Comparison of ENCODE assay signal across 17 cellular contexts in the genomic region with DNA sequence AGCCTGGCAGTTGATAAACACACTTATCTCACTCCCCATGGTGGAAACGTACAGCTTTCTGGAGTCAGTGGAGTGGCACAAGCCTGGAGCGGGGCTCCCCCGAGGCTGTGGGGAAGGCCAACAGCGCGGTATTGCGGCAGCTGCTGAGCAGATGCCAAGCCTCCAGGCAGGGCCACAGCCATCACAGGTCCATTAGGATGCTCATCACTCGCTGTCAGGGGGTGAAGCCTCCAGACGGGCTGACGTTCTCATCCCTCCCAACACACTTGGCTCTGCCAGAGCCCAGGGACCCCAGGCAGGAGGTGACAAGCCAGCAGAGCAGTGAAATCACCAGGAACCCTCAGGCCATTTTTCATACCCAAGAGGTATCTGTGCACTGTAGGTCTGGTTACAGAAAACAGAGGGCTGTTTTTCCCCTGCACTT.
DNase-seq lines count a peak whose midpoint lies in the region; ATAC-seq and TF ChIP-seq lines count a peak whose summit lies in the region.
"Had no signal": no experiment of that assay in that cellular context is flagged by ENCODE, and none has a peak within 500 bp of the region (broad histone marks: within the 10 kb centered on the region; RNA-seq: fewer than 3 reads in every experiment).

No MANE protein-coding gene starts in this region.

- H3K9me2 ChIP-seq in OCI-LY7 (ENCODE audit: insufficient read depth, low read length), result no peaks in the 10 kb centered on the region

- no peak overlapping the region for H2AFZ ChIP-seq in OCI-LY7 (ENCODE audit: low read length)

- POLR2A ChIA-PET in OCI-LY7 (lab: Charles Lee), result no interaction called here

- CTCF ChIA-PET in OCI-LY7 (lab: Charles Lee; ENCODE audit: unreplicated experiment), result no interaction called here

- intact Hi-C loops in OCI-LY7 (cut with micrococcal nuclease; ENCODE audit: unreplicated experiment), result no loop called here

- H3K4me1 ChIP-seq in OCI-LY7 (ENCODE audit: insufficient read depth, low read length, poor library complexity, severe bottlenecking), result no peaks in the 10 kb centered on the region
- H3K4me1 ChIP-seq: transverse colon had no signal

- H4K20me1 ChIP-seq in OCI-LY7 (ENCODE audit: insufficient read depth, low read length), result no peaks in the 10 kb centered on the region

- ATAC-seq in SK-N-SH treated with all-trans-retinoic acid at 6 μM for 48 hours (peak; percentile 49; the same call in 1 of the 3 replicates), HG03457 (IDR thresholded peaks at IDR 0.05; ENCODE audit: unreplicated experiment) (no peak), HG02970 (IDR thresholded peaks at IDR 0.05; ENCODE audit: low FRiP score, unreplicated experiment) (no peak)

- H3K4me2 ChIP-seq in OCI-LY7 (ENCODE audit: low read length), result no peak overlapping the region

- H3K9me3 ChIP-seq in OCI-LY7 (ENCODE audit: low read length), result no peaks in the 10 kb centered on the region
- H3K9me3 ChIP-seq: transverse colon had no signal

- no peaks in the 10 kb centered on the region for H3K36me3 ChIP-seq in OCI-LY7 (ENCODE audit: insufficient read depth, low read length)
- H3K36me3 ChIP-seq: transverse colon had no signal

- H3K27ac ChIP-seq in OCI-LY7 (ENCODE audit: low read depth, low read length, poor library complexity, severe bottlenecking), result no peak overlapping the region
- H3K27ac ChIP-seq: C4-2B, transverse colon had no signal

- TF ChIP-seq CTCF in OCI-LY7 (conservative IDR thresholded peaks at IDR 0.05; ENCODE audit: low read length), result no peak

- H3K4me3 ChIP-seq in OCI-LY7 (ENCODE audit: low read depth, low read length, poor library complexity, severe bottlenecking), result no peak overlapping the region
- H3K4me3 ChIP-seq: transverse colon had no signal

- DNase-seq in NCI-H2227 (lab: John Stamatoyannopoulos, UW; ENCODE audit: unreplicated experiment), result peak; percentile 51
- no peak for DNase-seq in NCI-H2227 treated with DMSO at 0.1 percent for 48 hours (lab: John Stamatoyannopoulos, UW)
- peak in 30 of 51 donors; percentile 0 to 62 (median 14) for DNase-seq in hypothalamus (lab: John Stamatoyannopoulos, UW)
- DNase-seq in superior temporal gyrus (ENCODE audit: extremely low spot score), result peak; percentile 65
- no peak for DNase-seq in OCI-LY7 (ENCODE audit: low spot score)
- DNase-seq: activated CD4-positive, CD25-positive, alpha-beta regulatory T cell; DMS153; effector memory CD4-positive, alpha-beta T cell; immature natural killer cell; mesenchymal stem cell; nephron progenitor cell; SIG-M5; transverse colon had no signal

- BruUV-seq in OCI-LY7 (replicated peaks; lab: Mats Ljungman, UMichigan), result no TSS peak

- no peaks in the 10 kb centered on the region for H3K79me2 ChIP-seq in OCI-LY7 (ENCODE audit: insufficient read depth, low read depth, low read length)

TF ChIP-seq in SK-N-SH treated with all-trans-retinoic acid at 6 μM for 48 hours, 23 proteins besides CTCF, POLR2A, EP300 and RAD21:
- peak; percentile 64 for TF ChIP-seq TCF4 (CRISPR knock-in tag; IDR thresholded peaks at IDR 0.05; ENCODE audit: borderline replicate concordance)
- no peak for TF ChIP-seq PPARA (CRISPR knock-in tag; IDR thresholded peaks at IDR 0.05; ENCODE audit: borderline replicate concordance)
- no peak for TF ChIP-seq TOX (CRISPR knock-in tag; IDR thresholded peaks at IDR 0.05; ENCODE audit: borderline replicate concordance)
- no peak for TF ChIP-seq RARB (CRISPR knock-in tag; IDR thresholded peaks at IDR 0.05)
- no peak for TF ChIP-seq ARNTL (CRISPR knock-in tag; IDR thresholded peaks at IDR 0.05; ENCODE audit: borderline replicate concordance, low read depth)
- TF ChIP-seq BACH2 (CRISPR knock-in tag; IDR thresholded peaks at IDR 0.05; ENCODE audit: borderline replicate concordance), result no peak
- TF ChIP-seq, protein P1, sequence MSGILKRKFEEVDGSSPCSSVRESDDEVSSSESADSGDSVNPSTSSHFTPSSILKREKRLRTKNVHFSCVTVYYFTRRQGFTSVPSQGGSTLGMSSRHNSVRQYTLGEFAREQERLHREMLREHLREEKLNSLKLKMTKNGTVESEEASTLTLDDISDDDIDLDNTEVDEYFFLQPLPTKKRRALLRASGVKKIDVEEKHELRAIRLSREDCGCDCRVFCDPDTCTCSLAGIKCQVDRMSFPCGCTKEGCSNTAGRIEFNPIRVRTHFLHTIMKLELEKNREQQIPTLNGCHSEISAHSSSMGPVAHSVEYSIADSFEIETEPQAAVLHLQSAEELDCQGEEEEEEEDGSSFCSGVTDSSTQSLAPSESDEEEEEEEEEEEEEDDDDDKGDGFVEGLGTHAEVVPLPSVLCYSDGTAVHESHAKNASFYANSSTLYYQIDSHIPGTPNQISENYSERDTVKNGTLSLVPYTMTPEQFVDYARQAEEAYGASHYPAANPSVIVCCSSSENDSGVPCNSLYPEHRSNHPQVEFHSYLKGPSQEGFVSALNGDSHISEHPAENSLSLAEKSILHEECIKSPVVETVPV (CRISPR knock-in tag; IDR thresholded peaks at IDR 0.05), result no peak
- TF ChIP-seq SNAI2 (CRISPR knock-in tag; IDR thresholded peaks at IDR 0.05), result no peak
- no peak for TF ChIP-seq ZNF8 (CRISPR knock-in tag; IDR thresholded peaks at IDR 0.05)
- TF ChIP-seq ZC3H10 (CRISPR knock-in tag; IDR thresholded peaks at IDR 0.05), result no peak
- peak; percentile 76; the same call in 1 of the 2 replicates for TF ChIP-seq TSHZ2 (CRISPR knock-in tag; IDR thresholded peaks at IDR 0.05)
- no peak for TF ChIP-seq ZNF565 (CRISPR knock-in tag; conservative IDR thresholded peaks at IDR 0.05; ENCODE audit: low read depth)

Comparison
In these comparisons a context has a peak if more than half of its experiments do, and no peak if none do; other contexts are left out.
1. DNase-seq: peak in NCI-H2227 (single experiment), hypothalamus (30 of 51) and superior temporal gyrus (single experiment); none in NCI-H2227 treated with DMSO at 0.1 percent for 48 hours (single experiment) and OCI-LY7 (single experiment).